Comparison of ENCODE assay signal across 29 cellular contexts in genomic region chr2:39223909-39224308, GRCh38. TPM values are rescaled to one million over a fixed set of nuclear protein-coding genes. Genes with fewer than 3 reads are reported as not detected.
"Had no signal": no experiment of that assay in that cellular context is flagged by ENCODE, and none has a peak within 500 bp of the region (broad histone marks: within the 10 kb centered on the region; RNA-seq: fewer than 3 reads in every experiment).

No MANE protein-coding gene starts in this region.

- H3K9me3 Mint-ChIP-seq: dendritic cell treated with granulocyte-macrophage colony-stimulating factor and Interleukin-4, amounts not matched to agents 40 ng/mL and 50 ng/mL, for 4 days; effector memory CD8-positive, alpha-beta T cell; endodermal cell; naive B cell; naive thymus-derived CD8-positive, alpha-beta T cell had no signal

- H3K4me3 Mint-ChIP-seq: dendritic cell treated with granulocyte-macrophage colony-stimulating factor and Interleukin-4, amounts not matched to agents 40 ng/mL and 50 ng/mL, for 4 days; effector memory CD8-positive, alpha-beta T cell; endodermal cell; mesothelial cell of epicardium; naive B cell; naive thymus-derived CD8-positive, alpha-beta T cell had no signal

- H3K4me3 ChIP-seq: esophagus squamous epithelium, gastrocnemius medialis, heart right ventricle, left lung, lower lobe of right lung, mucosa of descending colon had no signal

- ATAC-seq: effector memory CD8-positive, alpha-beta T cell; esophagus mucosa; gastrocnemius medialis; heart right ventricle; left cardiac atrium; left lung; left ventricle myocardium superior; lower lobe of right lung; mucosa of descending colon; naive thymus-derived CD8-positive, alpha-beta T cell had no signal

- H3K9me3 ChIP-seq: esophagus squamous epithelium, gastrocnemius medialis, heart right ventricle, left lung, lower lobe of right lung, mucosa of descending colon had no signal

- DNase-seq: cortex of kidney; effector CD8-positive, alpha-beta T cell; effector memory CD8-positive, alpha-beta T cell; endodermal cell; erythroblast; esophagus squamous epithelium; foreskin fibroblast; foreskin melanocyte; gastrocnemius medialis; glutamatergic neuron; head of caudate nucleus; heart right ventricle; hippocampal formation; left cardiac atrium; left lung; left ventricle myocardium superior; lower lobe of right lung; mesenchymal stem cell; mucosa of descending colon; naive B cell; naive thymus-derived CD8-positive, alpha-beta T cell had no signal

- FAIRE-seq: endometrium, islet of Langerhans, keratinocyte had no signal

- H3K27me3 ChIP-seq: esophagus squamous epithelium, gastrocnemius medialis, heart right ventricle, left lung had no signal

- H3K27ac Mint-ChIP-seq: dendritic cell treated with granulocyte-macrophage colony-stimulating factor and Interleukin-4, amounts not matched to agents 40 ng/mL and 50 ng/mL, for 4 days; effector memory CD8-positive, alpha-beta T cell; endodermal cell; mesothelial cell of epicardium; naive B cell; naive thymus-derived CD8-positive, alpha-beta T cell had no signal

- H3K27me3 Mint-ChIP-seq: effector memory CD8-positive, alpha-beta T cell; naive B cell; naive thymus-derived CD8-positive, alpha-beta T cell had no signal

- H3K36me3 ChIP-seq: esophagus squamous epithelium, gastrocnemius medialis, heart right ventricle, left lung, lower lobe of right lung had no signal

- H3K36me3 Mint-ChIP-seq: mesothelial cell of epicardium; naive B cell; naive thymus-derived CD8-positive, alpha-beta T cell had no signal

- H3K27ac ChIP-seq: epithelial cell of prostate, esophagus squamous epithelium, gastrocnemius medialis, heart right ventricle, left lung, lower lobe of right lung had no signal

RNA-seq across cellular contexts. Expression of gene CDKL4, which starts 19.9 kb away (rescaled TPM):
- total RNA-seq: glomerular endothelial cell; naive thymus-derived CD8-positive, alpha-beta T cell had no signal
- polyA plus RNA-seq: keratinocyte; naive thymus-derived CD8-positive, alpha-beta T cell had no signal
